In genomic region chr1:100353988-100354387, GRCh38 we compare ENCODE assay signal across 8 cellular contexts. TPM values are rescaled to one million over a fixed set of nuclear protein-coding genes. Genes with fewer than 3 reads are reported as not detected.
DNase-seq lines count a peak whose midpoint lies in the region; ATAC-seq and TF ChIP-seq lines count a peak whose summit lies in the region.

No MANE protein-coding gene starts in this region.

- H3K4me1 Mint-ChIP-seq in activated T-cell treated with anti-CD3 and anti-CD28 coated beads, Interleukin-2, amount 50 U/mL, for 4 hours (ENCODE audit: low read depth) = peaks cover 57% of the 10 kb centered on the region

- peak overlapping the region; percentile 94 for H3K4me3 Mint-ChIP-seq in activated T-cell treated with anti-CD3 and anti-CD28 coated beads, Interleukin-2, amount 50 U/mL, for 4 hours

- H3K27ac ChIP-seq in iPS-18a (ENCODE audit: low read length) (no peak overlapping the region), suprapubic skin (no peak overlapping the region)

- no peak for ATAC-seq in activated T-cell treated with anti-CD3 and anti-CD28 coated beads, Interleukin-2, amount 50 U/mL, for 4 hours
- ATAC-seq in GM21528 (IDR thresholded peaks at IDR 0.05; ENCODE audit: low FRiP score, unreplicated experiment) (no peak), HG03442 (IDR thresholded peaks at IDR 0.05; ENCODE audit: unreplicated experiment) (no peak)

- H3K36me3 ChIP-seq in iPS-18a (ENCODE audit: control insufficient read depth, low read depth, low read length) = peaks cover 5% of the 10 kb centered on the region
- no peaks in the 10 kb centered on the region for H3K36me3 ChIP-seq in suprapubic skin

- WGBS in suprapubic skin = 86% methylated on average over 1 of the region's 1 CpG

- H3K4me1 ChIP-seq in iPS-18a (ENCODE audit: control insufficient read depth, low read depth, low read length) (peaks cover 17% of the 10 kb centered on the region), suprapubic skin (peaks cover 43% of the 10 kb centered on the region)

- no peak for TF ChIP-seq CTCF in suprapubic skin (IDR thresholded peaks at IDR 0.05)

- DNase-seq in activated T-cell treated with anti-CD3 and anti-CD28 coated beads, Interleukin-2, amount 50 U/mL, for 4 hours = no peak
- no peak for DNase-seq in activated T-cell treated with anti-CD3 and anti-CD28 coated beads, Interleukin-2, amount 50 U/mL, for 1 hour
- peak; percentile 92 for DNase-seq in SW480 (ENCODE audit: low spot score)
- no peak for DNase-seq in suprapubic skin (ENCODE audit: low spot score in 2 of 2)
- DNase-seq in NCI-H1436 (lab: John Stamatoyannopoulos, UW) = no peak

- H3K27me3 ChIP-seq in iPS-18a (ENCODE audit: control insufficient read depth, insufficient read depth, low read length) = no peaks in the 10 kb centered on the region
- H3K27me3 ChIP-seq in suprapubic skin = no peaks in the 10 kb centered on the region

- no peak overlapping the region for H3K9ac ChIP-seq in iPS-18a (ENCODE audit: low read length)

- H3K9me3 Mint-ChIP-seq in activated T-cell treated with anti-CD3 and anti-CD28 coated beads, Interleukin-2, amount 50 U/mL, for 4 hours = no peaks in the 10 kb centered on the region

- no peaks in the 10 kb centered on the region for H3K27me3 Mint-ChIP-seq in activated T-cell treated with anti-CD3 and anti-CD28 coated beads, Interleukin-2, amount 50 U/mL, for 4 hours (ENCODE audit: low read depth)

- H3K4me3 ChIP-seq in iPS-18a (ENCODE audit: low read length) (peak overlapping the region; percentile 96), suprapubic skin (peak overlapping the region; percentile 99)

- no peak for TF ChIP-seq EP300 in suprapubic skin (IDR thresholded peaks at IDR 0.05)

- H3K36me3 Mint-ChIP-seq in activated T-cell treated with anti-CD3 and anti-CD28 coated beads, Interleukin-2, amount 50 U/mL, for 4 hours (ENCODE audit: insufficient read depth) = peaks cover 17% of the 10 kb centered on the region

- no peak for TF ChIP-seq POLR2A in suprapubic skin (IDR thresholded peaks at IDR 0.05)

- no peaks in the 10 kb centered on the region for H3K9me3 ChIP-seq in iPS-18a (ENCODE audit: control insufficient read depth, low read depth, low read length)
- no peaks in the 10 kb centered on the region for H3K9me3 ChIP-seq in suprapubic skin

RNA-seq across cellular contexts. Expression of gene CDC14A, which starts 1.7 kb away (rescaled TPM):
- 10 to 100 TPM in 2 of 3 donors, 1 to 10 TPM in 1; 9.5 to 12.8 (median 12.5) TPM for total RNA-seq in activated T-cell treated with anti-CD3 and anti-CD28 coated beads, Interleukin-2, amount 50 U/mL, for 4 hours
- total RNA-seq in suprapubic skin = 10 to 100 TPM in 3 of 4 donors, 1 to 10 TPM in 1; 9.9 to 22.8 (median 17.5) TPM
